ENCODE assay signal across 1 cellular context in the genomic region with DNA sequence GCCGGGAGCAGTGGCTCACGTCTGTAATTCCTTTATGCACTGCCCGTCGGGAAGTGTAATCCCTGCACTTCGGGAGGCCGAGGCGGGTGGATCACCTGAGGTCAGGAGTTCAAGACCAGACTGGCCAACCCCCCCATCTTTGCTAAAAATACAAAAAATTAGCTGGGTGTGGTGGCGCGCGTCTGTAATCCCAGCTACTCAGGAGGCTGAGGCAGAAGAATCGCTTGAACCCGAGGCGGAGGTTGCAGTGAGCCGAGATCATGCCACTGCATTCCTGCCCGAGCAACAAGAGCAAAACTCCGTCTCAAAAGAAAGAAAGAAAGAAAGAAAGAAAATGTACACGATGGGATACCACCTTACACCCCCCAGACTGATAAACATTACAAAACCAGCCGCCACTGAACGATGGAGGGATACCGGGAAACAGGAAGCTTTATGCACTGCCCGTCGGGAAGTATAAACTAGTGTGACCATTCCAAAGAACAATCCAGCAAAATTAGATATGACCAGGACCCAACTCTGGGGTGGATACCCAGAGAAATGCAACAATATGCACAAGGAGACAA.
TF ChIP-seq lines count a peak whose summit lies in the region.

No MANE protein-coding gene starts in this region.

TF ChIP-seq in A549, 52 proteins besides CTCF, POLR2A, EP300 and RAD21 (continued from another document):
- TF ChIP-seq, protein P1, sequence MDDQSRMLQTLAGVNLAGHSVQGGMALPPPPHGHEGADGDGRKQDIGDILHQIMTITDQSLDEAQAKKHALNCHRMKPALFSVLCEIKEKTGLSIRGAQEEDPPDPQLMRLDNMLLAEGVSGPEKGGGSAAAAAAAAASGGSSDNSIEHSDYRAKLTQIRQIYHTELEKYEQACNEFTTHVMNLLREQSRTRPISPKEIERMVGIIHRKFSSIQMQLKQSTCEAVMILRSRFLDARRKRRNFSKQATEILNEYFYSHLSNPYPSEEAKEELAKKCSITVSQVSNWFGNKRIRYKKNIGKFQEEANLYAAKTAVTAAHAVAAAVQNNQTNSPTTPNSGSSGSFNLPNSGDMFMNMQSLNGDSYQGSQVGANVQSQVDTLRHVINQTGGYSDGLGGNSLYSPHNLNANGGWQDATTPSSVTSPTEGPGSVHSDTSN (IDR thresholded peaks at IDR 0.05): no peak
- no peak for TF ChIP-seq ZSCAN20 (CRISPR knock-in tag; IDR thresholded peaks at IDR 0.05)
